Comparison of ENCODE assay signal across 1 cellular context in genomic region chr16:19555186-19555937, GRCh38.
TF ChIP-seq lines count a peak whose summit lies in the region.

Gene VPS35L, plus strand, starts transcription at chr16:19555703. Its CDS starts 27 bp downstream, at chr16:19555730.

TF ChIP-seq in K562, 482 proteins besides CTCF, POLR2A, EP300 and RAD21 (continued from another document and continues in another):
- TF ChIP-seq MGA (IDR thresholded peaks at IDR 0.05) = no peak; the same call in 1 of the 2 replicates
- no peak for TF ChIP-seq ELF4 (CRISPR knock-in tag; IDR thresholded peaks at IDR 0.05)
- no peak for TF ChIP-seq RNF219 (CRISPR knock-in tag; IDR thresholded peaks at IDR 0.05)
- TF ChIP-seq ZNF609 (CRISPR knock-in tag; IDR thresholded peaks at IDR 0.05; ENCODE audit: borderline replicate concordance) = 0 out of 2 replicates have a peak, but pooled peaks have one; percentile 8
- TF ChIP-seq ZNF253 (CRISPR knock-in tag; conservative IDR thresholded peaks at IDR 0.05) = no peak
- no peak for TF ChIP-seq ZNF277 (CRISPR knock-in tag; IDR thresholded peaks at IDR 0.05; ENCODE audit: borderline replicate concordance)
- peak; percentile 71; the same call in 1 of the 2 replicates for TF ChIP-seq PHF8 (IDR thresholded peaks at IDR 0.05; ENCODE audit: borderline replicate concordance, low read length)
- no peak for TF ChIP-seq ARNT (IDR thresholded peaks at IDR 0.05)
- TF ChIP-seq SNAPC5 (CRISPR knock-in tag; IDR thresholded peaks at IDR 0.05) = no peak
- TF ChIP-seq STAT6 (CRISPR knock-in tag; IDR thresholded peaks at IDR 0.05) = no peak
- no peak for TF ChIP-seq E4F1 (CRISPR knock-in tag; IDR thresholded peaks at IDR 0.05; ENCODE audit: borderline replicate concordance)
- TF ChIP-seq HNRNPL (IDR thresholded peaks at IDR 0.05; ENCODE audit: low read depth, low read length) = no peak
- no peak for TF ChIP-seq MCM2 (IDR thresholded peaks at IDR 0.05; ENCODE audit: low read depth)
- TF ChIP-seq ZNF511 (CRISPR knock-in tag; IDR thresholded peaks at IDR 0.05) = peak; percentile 45; the same call in 1 of the 2 replicates
- TF ChIP-seq TAF9B (IDR thresholded peaks at IDR 0.05; ENCODE audit: partially characterized antibody) = peak; percentile 78
- no peak for TF ChIP-seq MXD1 (CRISPR knock-in tag; IDR thresholded peaks at IDR 0.05; ENCODE audit: borderline replicate concordance, poor library complexity, severe bottlenecking)
- no peak for TF ChIP-seq ZNF311 (CRISPR knock-in tag; IDR thresholded peaks at IDR 0.05)
- peak; percentile 31 for TF ChIP-seq MEIS2 (IDR thresholded peaks at IDR 0.05; ENCODE audit: partially characterized antibody)
- TF ChIP-seq ZNF639 (CRISPR knock-in tag; conservative IDR thresholded peaks at IDR 0.05 in 1 of 2, IDR thresholded peaks at IDR 0.05 in 1 of 2) = peak in 1 of 2 experiments; percentile 84; a peak in 2 of 4 replicates
